In the genomic region with DNA sequence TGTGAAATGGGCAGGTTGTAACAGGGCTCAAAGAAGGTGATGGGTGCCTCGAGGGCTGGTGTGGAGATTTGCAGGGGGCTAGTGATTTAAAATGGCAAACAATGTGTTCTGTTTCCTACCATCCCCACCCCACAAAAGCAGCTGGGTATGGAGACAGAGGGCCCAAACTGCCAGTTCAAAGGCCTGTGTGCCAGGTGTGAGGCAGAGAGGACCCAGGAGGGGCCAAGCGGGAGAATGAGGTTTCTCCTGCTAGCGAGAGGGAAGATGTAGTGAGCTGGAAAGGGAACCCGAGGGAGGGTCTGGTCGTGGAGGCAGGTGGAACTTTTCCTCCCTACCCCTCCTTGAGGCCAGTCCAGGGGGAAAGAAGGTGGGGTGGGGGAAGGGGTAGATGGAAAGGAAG, we compare ENCODE assay signal across 25 cellular contexts. TPM values are rescaled to one million over a fixed set of nuclear protein-coding genes. Genes with fewer than 3 reads are reported as not detected.
DNase-seq lines count a peak whose midpoint lies in the region; TF ChIP-seq lines count a peak whose summit lies in the region.
"Had no signal": no experiment of that assay in that cellular context is flagged by ENCODE, and none has a peak within 500 bp of the region (broad histone marks: within the 10 kb centered on the region; RNA-seq: fewer than 3 reads in every experiment).

No MANE protein-coding gene starts in this region.

- H3K36me3 Mint-ChIP-seq in activated naive CD4-positive, alpha-beta T cell treated with anti-CD3 and anti-CD28 coated beads, Interleukin-2, amount 50 U/mL, for 24 hours = no peaks in the 10 kb centered on the region
- H3K36me3 Mint-ChIP-seq in chondrocyte (ENCODE audit: low read depth) = no peaks in the 10 kb centered on the region

- no peaks in the 10 kb centered on the region for H3K9me3 Mint-ChIP-seq in activated naive CD4-positive, alpha-beta T cell treated with anti-CD3 and anti-CD28 coated beads, Interleukin-2, amount 50 U/mL, for 24 hours
- no peaks in the 10 kb centered on the region for H3K9me3 Mint-ChIP-seq in chondrocyte (ENCODE audit: low read depth)
- H3K9me3 Mint-ChIP-seq: endodermal cell, nephron progenitor cell had no signal

- H3K9me3 ChIP-seq in Loucy (ENCODE audit: insufficient read depth, low read depth, low read length) (no peaks in the 10 kb centered on the region), thymus (ENCODE audit: control insufficient read depth) (no peaks in the 10 kb centered on the region), MM.1S (replicated peaks; ENCODE audit: insufficient read depth, low read length) (no peaks in the 10 kb centered on the region)
- H3K9me3 ChIP-seq: body of pancreas, esophagus squamous epithelium, gastrocnemius medialis, suprapubic skin, uterus had no signal

- H3K36me3 ChIP-seq in Loucy (ENCODE audit: insufficient read depth, low read length) (no peaks in the 10 kb centered on the region), thymus (ENCODE audit: control insufficient read depth, insufficient read depth) (no peaks in the 10 kb centered on the region), MM.1S (replicated peaks; ENCODE audit: insufficient read depth, low read length) (no peaks in the 10 kb centered on the region)
- H3K36me3 ChIP-seq: esophagus squamous epithelium, gastrocnemius medialis, suprapubic skin, uterus had no signal

- no peaks in the 10 kb centered on the region for H3K9me2 ChIP-seq in Loucy (replicated peaks; ENCODE audit: low read depth, low read length)
- H3K9me2 ChIP-seq in MM.1S (replicated peaks; ENCODE audit: insufficient read depth, low read length) = no peaks in the 10 kb centered on the region

- H3K4me1 Mint-ChIP-seq in activated naive CD4-positive, alpha-beta T cell treated with anti-CD3 and anti-CD28 coated beads, Interleukin-2, amount 50 U/mL, for 24 hours = peaks cover 79% of the 10 kb centered on the region
- peaks cover 11% of the 10 kb centered on the region for H3K4me1 Mint-ChIP-seq in chondrocyte (ENCODE audit: low read depth)

- WGBS in thymus = 8% methylated on average over 5 of the region's 5 CpGs

- no peaks in the 10 kb centered on the region for H3K79me2 ChIP-seq in Loucy (ENCODE audit: insufficient read depth, low read length)
- H3K79me2 ChIP-seq in MM.1S (ENCODE audit: low read length) = no peaks in the 10 kb centered on the region

- no peaks in the 10 kb centered on the region for H3K27me3 Mint-ChIP-seq in activated naive CD4-positive, alpha-beta T cell treated with anti-CD3 and anti-CD28 coated beads, Interleukin-2, amount 50 U/mL, for 24 hours
- no peaks in the 10 kb centered on the region for H3K27me3 Mint-ChIP-seq in chondrocyte (ENCODE audit: low read depth)

- DNase-seq in activated naive CD4-positive, alpha-beta T cell treated with anti-CD3 and anti-CD28 coated beads, Interleukin-2, amount 50 U/mL, for 16 hours = no peak
- DNase-seq in chondrocyte (ENCODE audit: low spot score) = no peak
- no peak for DNase-seq in MM.1S
- DNase-seq in DMS114 treated with DMSO at 0.1 percent for 48 hours (lab: John Stamatoyannopoulos, UW; ENCODE audit: unreplicated experiment) = no peak
- no peak for DNase-seq in AG08396 (ENCODE audit: low spot score)
- DNase-seq: activated CD4-positive, CD25-positive, alpha-beta regulatory T cell treated with anti-CD3 and anti-CD28 coated beads, Interleukin-2, amount 50 U/mL, for 72 hours; body of pancreas; DMS79; endodermal cell; esophagus squamous epithelium; gastrocnemius medialis; hypothalamus; NCI-H1048; NCI-H1930; NCI-H2227 treated with DMSO at 0.1 percent for 48 hours; NCI-H774; nephron progenitor cell; OCI-M1; uterus had no signal

- H3K4me3 Mint-ChIP-seq in activated naive CD4-positive, alpha-beta T cell treated with anti-CD3 and anti-CD28 coated beads, Interleukin-2, amount 50 U/mL, for 24 hours = peak overlapping the region; percentile 21
- no peak overlapping the region for H3K4me3 Mint-ChIP-seq in chondrocyte (ENCODE audit: unreplicated experiment)
- H3K4me3 Mint-ChIP-seq: endodermal cell, nephron progenitor cell had no signal

- H4K20me1 ChIP-seq in Loucy (ENCODE audit: insufficient read depth, low read length, poor library complexity, severe bottlenecking) (no peaks in the 10 kb centered on the region), MM.1S (ENCODE audit: insufficient read depth, low read length) (no peaks in the 10 kb centered on the region)

- H3F3A ChIP-seq in Loucy (ENCODE audit: low read depth) = no peaks in the 10 kb centered on the region
- H3F3A ChIP-seq in MM.1S (ENCODE audit: insufficient read depth, low read length) = no peaks in the 10 kb centered on the region

- H3K27ac ChIP-seq in thymus (ENCODE audit: low read depth) = peak overlapping the region; percentile 99
- no peak overlapping the region for H3K27ac ChIP-seq in MM.1S (ENCODE audit: low read length)
- H3K27ac ChIP-seq: body of pancreas, esophagus squamous epithelium, gastrocnemius medialis, KMS-11, suprapubic skin, uterus had no signal

- H3K4me1 ChIP-seq in Loucy (ENCODE audit: insufficient read depth, low read length, poor library complexity, severe bottlenecking) = peaks cover 25% of the 10 kb centered on the region
- H3K4me1 ChIP-seq in thymus (ENCODE audit: control insufficient read depth, insufficient read depth, low read length) = peaks cover 45% of the 10 kb centered on the region
- H3K4me1 ChIP-seq in MM.1S (ENCODE audit: low read length) = no peaks in the 10 kb centered on the region
- H3K4me1 ChIP-seq: body of pancreas, gastrocnemius medialis, uterus had no signal

- H3K4me3 ChIP-seq in Loucy (ENCODE audit: low read length, poor library complexity, severe bottlenecking) (peak overlapping the region; percentile 21), thymus (ENCODE audit: low read length) (peak overlapping the region; percentile 48), MM.1S (ENCODE audit: low read length) (no peak overlapping the region)
- H3K4me3 ChIP-seq: body of pancreas, esophagus squamous epithelium, gastrocnemius medialis, GM12878, suprapubic skin, uterus had no signal

- H2AFZ ChIP-seq in Loucy (ENCODE audit: low read length) (peak overlapping the region; percentile 70; the same call in 1 of the 2 replicates), MM.1S (ENCODE audit: low read length) (no peak overlapping the region)

- TF ChIP-seq CTCF in Loucy (conservative IDR thresholded peaks at IDR 0.05; ENCODE audit: low read length) = no peak
- TF ChIP-seq CTCF in chondrocyte (IDR thresholded peaks at IDR 0.05) = no peak
- TF ChIP-seq CTCF in MM.1S (IDR thresholded peaks at IDR 0.05; ENCODE audit: low read length) = no peak

- H3K27ac Mint-ChIP-seq in activated naive CD4-positive, alpha-beta T cell treated with anti-CD3 and anti-CD28 coated beads, Interleukin-2, amount 50 U/mL, for 24 hours = peak overlapping the region; percentile 83
- peak overlapping the region; percentile 47 for H3K27ac Mint-ChIP-seq in chondrocyte (ENCODE audit: unreplicated experiment)
- H3K27ac Mint-ChIP-seq: endodermal cell, nephron progenitor cell had no signal

- H3K4me2 ChIP-seq in Loucy (ENCODE audit: low read depth, low read length, poor library complexity, severe bottlenecking) (peak overlapping the region; percentile 44), MM.1S (ENCODE audit: low read depth, low read length) (no peak overlapping the region)
- H3K4me2 ChIP-seq: KMS-11 had no signal

- H3K27me3 ChIP-seq in Loucy (ENCODE audit: insufficient read depth, low read length, poor library complexity, severe bottlenecking) = no peaks in the 10 kb centered on the region
- H3K27me3 ChIP-seq in thymus (ENCODE audit: control insufficient read depth, insufficient read depth) = no peaks in the 10 kb centered on the region
- no peaks in the 10 kb centered on the region for H3K27me3 ChIP-seq in MM.1S (replicated peaks; ENCODE audit: insufficient read depth, low read length)
- H3K27me3 ChIP-seq: body of pancreas, uterus had no signal

- H3K9ac ChIP-seq in Loucy (ENCODE audit: low read depth, low read length, poor library complexity, severe bottlenecking) (peak overlapping the region; percentile 56), MM.1S (ENCODE audit: low read length) (no peak overlapping the region)
- H3K9ac ChIP-seq: KMS-11 had no signal

RNA-seq across cellular contexts. Expression of a gene that starts 39.4 kb away (rescaled TPM):
- total RNA-seq in chondrocyte = 10.2 to 13.6 TPM (median 11.7 TPM) in 3 replicates
- 239 TPM for polyA plus RNA-seq in thymus

RNA-seq across cellular contexts. Expression of a gene that starts 49.7 kb away (rescaled TPM):
- 60.8 to 73.4 TPM (median 71.1 TPM) in 3 replicates for total RNA-seq in chondrocyte
- polyA plus RNA-seq in thymus = 75.1 TPM
